Comparison of ENCODE assay signal across 1 cellular context in the genomic region with DNA sequence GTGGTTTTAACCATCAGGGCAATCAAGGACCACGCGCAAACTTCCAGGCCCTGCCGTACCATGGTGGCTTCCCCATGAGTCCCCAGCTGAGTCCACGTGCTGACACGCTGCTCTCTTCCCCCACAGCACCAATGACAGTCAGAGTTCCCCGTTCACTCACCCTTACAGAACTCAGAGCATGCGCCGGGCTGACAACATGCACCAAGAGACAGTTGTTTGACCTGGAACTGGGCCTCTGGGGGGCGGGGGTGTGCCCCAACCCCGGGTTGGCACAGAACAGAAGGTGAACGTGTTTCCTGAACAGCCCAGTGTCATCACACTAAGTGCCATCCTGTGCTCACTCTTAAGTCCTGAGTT.
TF ChIP-seq lines count a peak whose summit lies in the region.

No MANE protein-coding gene starts in this region.

TF ChIP-seq in GM12878, 131 proteins besides CTCF, POLR2A, EP300 and RAD21 (continued from another document):
- TF ChIP-seq, protein P1, sequence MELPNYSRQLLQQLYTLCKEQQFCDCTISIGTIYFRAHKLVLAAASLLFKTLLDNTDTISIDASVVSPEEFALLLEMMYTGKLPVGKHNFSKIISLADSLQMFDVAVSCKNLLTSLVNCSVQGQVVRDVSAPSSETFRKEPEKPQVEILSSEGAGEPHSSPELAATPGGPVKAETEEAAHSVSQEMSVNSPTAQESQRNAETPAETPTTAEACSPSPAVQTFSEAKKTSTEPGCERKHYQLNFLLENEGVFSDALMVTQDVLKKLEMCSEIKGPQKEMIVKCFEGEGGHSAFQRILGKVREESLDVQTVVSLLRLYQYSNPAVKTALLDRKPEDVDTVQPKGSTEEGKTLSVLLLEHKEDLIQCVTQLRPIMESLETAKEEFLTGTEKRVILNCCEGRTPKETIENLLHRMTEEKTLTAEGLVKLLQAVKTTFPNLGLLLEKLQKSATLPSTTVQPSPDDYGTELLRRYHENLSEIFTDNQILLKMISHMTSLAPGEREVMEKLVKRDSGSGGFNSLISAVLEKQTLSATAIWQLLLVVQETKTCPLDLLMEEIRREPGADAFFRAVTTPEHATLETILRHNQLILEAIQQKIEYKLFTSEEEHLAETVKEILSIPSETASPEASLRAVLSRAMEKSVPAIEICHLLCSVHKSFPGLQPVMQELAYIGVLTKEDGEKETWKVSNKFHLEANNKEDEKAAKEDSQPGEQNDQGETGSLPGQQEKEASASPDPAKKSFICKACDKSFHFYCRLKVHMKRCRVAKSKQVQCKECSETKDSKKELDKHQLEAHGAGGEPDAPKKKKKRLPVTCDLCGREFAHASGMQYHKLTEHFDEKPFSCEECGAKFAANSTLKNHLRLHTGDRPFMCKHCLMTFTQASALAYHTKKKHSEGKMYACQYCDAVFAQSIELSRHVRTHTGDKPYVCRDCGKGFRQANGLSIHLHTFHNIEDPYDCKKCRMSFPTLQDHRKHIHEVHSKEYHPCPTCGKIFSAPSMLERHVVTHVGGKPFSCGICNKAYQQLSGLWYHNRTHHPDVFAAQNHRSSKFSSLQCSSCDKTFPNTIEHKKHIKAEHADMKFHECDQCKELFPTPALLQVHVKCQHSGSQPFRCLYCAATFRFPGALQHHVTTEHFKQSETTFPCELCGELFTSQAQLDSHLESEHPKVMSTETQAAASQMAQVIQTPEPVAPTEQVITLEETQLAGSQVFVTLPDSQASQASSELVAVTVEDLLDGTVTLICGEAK (IDR thresholded peaks at IDR 0.05; ENCODE audit: borderline replicate concordance), result no peak
- TF ChIP-seq RCOR1 (conservative IDR thresholded peaks at IDR 0.05; ENCODE audit: low read depth, low read length), result no peak
- TF ChIP-seq IRF4 (IDR thresholded peaks at IDR 0.05; ENCODE audit: low read depth, low read length), result 0 out of 2 replicates have a peak, but pooled peaks have one; percentile 15
- TF ChIP-seq FOXK2 (IDR thresholded peaks at IDR 0.05), result no peak
- 0 out of 2 replicates have a peak, but pooled peaks have one; percentile 13 for TF ChIP-seq NR2C1 (IDR thresholded peaks at IDR 0.05)
TF ChIP-seq in GM12878: peak in this region for 17.
